In genomic region chr11:76768091-76769047, GRCh38 we compare ENCODE assay signal across 8 cellular contexts. TPM values are rescaled to one million over a fixed set of nuclear protein-coding genes. Genes with fewer than 3 reads are reported as not detected.
A peak's percentile ranks its signal among the peaks of the same experiment; 100 is the strongest.
DNase-seq lines count a peak whose midpoint lies in the region; ATAC-seq and TF ChIP-seq lines count a peak whose summit lies in the region.

No MANE protein-coding gene starts in this region.

- peaks cover 3% of the 10 kb centered on the region for H3K79me1 ChIP-seq in trophoblast cell (ENCODE audit: low read length)

- DNase-seq in AG10803 (ENCODE audit: low read depth) (peak; percentile 45), SJSA1 (ENCODE audit: low read depth in 1 of 2, low spot score in 2 of 2) (no peak), putamen (ENCODE audit: low spot score) (no peak), trophoblast cell (no peak)
- no peak for DNase-seq in stimulated activated CD4-positive, alpha-beta T cell treated with anti-CD3 and anti-CD28 coated beads, Interleukin-12 subunit alpha, Interleukin-12 subunit beta, amount 100 ng/mL, for 4 hours

- H3K27ac ChIP-seq in HUES6 (ENCODE audit: low read depth, low read length) (no peak overlapping the region; the same call in 1 of the 2 replicates), SJSA1 (peak overlapping the region; percentile 85), parathyroid adenoma (no peak overlapping the region), trophoblast cell (ENCODE audit: low read depth, low read length) (no peak overlapping the region)

- H2BK120ac ChIP-seq in trophoblast cell (ENCODE audit: insufficient read depth, low read length, poor library complexity) = no peak overlapping the region

- H2AFZ ChIP-seq in parathyroid adenoma = peak overlapping the region; percentile 11
- no peak overlapping the region for H2AFZ ChIP-seq in trophoblast cell (ENCODE audit: insufficient read depth, low read length, poor library complexity)

- no CpG with 5 or more reads among the region's 9 CpGs for WGBS in trophoblast cell (ENCODE audit: extremely low coverage, insufficient coverage, insufficient read length)

- H3K14ac ChIP-seq in trophoblast cell (ENCODE audit: low read length) = no peak overlapping the region

- ATAC-seq in esophagus mucosa = peak; percentile 28

- H3K9me3 ChIP-seq in HUES6 (ENCODE audit: control insufficient read depth, insufficient read depth, low read depth, low read length) (no peaks in the 10 kb centered on the region), SJSA1 (replicated peaks) (no peaks in the 10 kb centered on the region), parathyroid adenoma (ENCODE audit: control insufficient read depth, low read length) (no peaks in the 10 kb centered on the region), trophoblast cell (ENCODE audit: insufficient read depth, low read depth, low read length) (no peaks in the 10 kb centered on the region)

- TF ChIP-seq CTCF in AG10803 (conservative IDR thresholded peaks at IDR 0.05; ENCODE audit: low read length) (no peak), parathyroid adenoma (IDR thresholded peaks at IDR 0.05) (no peak)

- H3K9ac ChIP-seq in HUES6 (ENCODE audit: low read length) (peak overlapping the region; percentile 55), parathyroid adenoma (no peak overlapping the region), trophoblast cell (ENCODE audit: low read length) (no peak overlapping the region)

- H4K8ac ChIP-seq in trophoblast cell (ENCODE audit: low read depth, low read length) = no peak overlapping the region

- H3K27me3 ChIP-seq in HUES6 (ENCODE audit: control insufficient read depth, insufficient read depth, low read length) = no peaks in the 10 kb centered on the region
- H3K27me3 ChIP-seq in SJSA1 (replicated peaks) = no peaks in the 10 kb centered on the region
- no peaks in the 10 kb centered on the region for H3K27me3 ChIP-seq in parathyroid adenoma (ENCODE audit: control insufficient read depth, insufficient read depth, low read length)
- H3K27me3 ChIP-seq in trophoblast cell (ENCODE audit: insufficient read depth, low read length) = no peaks in the 10 kb centered on the region

- H3K23ac ChIP-seq in trophoblast cell (ENCODE audit: low read length) = no peak overlapping the region

- no peak overlapping the region for H3K18ac ChIP-seq in trophoblast cell (ENCODE audit: low read length)

- H3K4ac ChIP-seq in trophoblast cell (ENCODE audit: low read depth, low read length) = no peak overlapping the region

- no peaks in the 10 kb centered on the region for H3K36me3 ChIP-seq in HUES6 (ENCODE audit: control insufficient read depth, insufficient read depth, low read length)
- H3K36me3 ChIP-seq in SJSA1 = no peaks in the 10 kb centered on the region
- no peaks in the 10 kb centered on the region for H3K36me3 ChIP-seq in parathyroid adenoma (ENCODE audit: control insufficient read depth, insufficient read depth, low read length)
- no peaks in the 10 kb centered on the region for H3K36me3 ChIP-seq in trophoblast cell (ENCODE audit: control insufficient read depth in 1 of 2, insufficient read depth in 2 of 2, low read length in 2 of 2)

- H3K4me3 ChIP-seq in AG10803 (ENCODE audit: low read length) (no peak overlapping the region), HUES6 (ENCODE audit: low read depth, low read length) (no peak overlapping the region), SJSA1 (no peak overlapping the region), parathyroid adenoma (ENCODE audit: low read depth, low read length) (no peak overlapping the region), trophoblast cell (ENCODE audit: low read depth, low read length) (no peak overlapping the region)

- H4K12ac ChIP-seq in trophoblast cell (ENCODE audit: low read depth, low read length) = no peak overlapping the region

- no peak overlapping the region for H2AK5ac ChIP-seq in trophoblast cell (ENCODE audit: low read length)

- no peaks in the 10 kb centered on the region for H3K79me2 ChIP-seq in parathyroid adenoma
- no peaks in the 10 kb centered on the region for H3K79me2 ChIP-seq in trophoblast cell (ENCODE audit: control insufficient read depth, insufficient read depth, low read length, poor library complexity)

- no peak overlapping the region for H4K91ac ChIP-seq in trophoblast cell (ENCODE audit: low read depth, low read length)

- no peak overlapping the region for H2BK12ac ChIP-seq in trophoblast cell (ENCODE audit: low read length)

- H3K4me1 ChIP-seq in HUES6 (ENCODE audit: control insufficient read depth, insufficient read depth, low read length) (peaks cover 60% of the 10 kb centered on the region), SJSA1 (replicated peaks) (peaks cover 63% of the 10 kb centered on the region), parathyroid adenoma (peaks cover 2% of the 10 kb centered on the region), trophoblast cell (ENCODE audit: control insufficient read depth in 1 of 2, insufficient read depth in 2 of 2, low read length in 2 of 2) (peaks cover 18 to 33% of the 10 kb centered on the region in 2 experiments)

- H2BK5ac ChIP-seq in trophoblast cell (ENCODE audit: low read depth, low read length, poor library complexity) = no peak overlapping the region

- H3K4me2 ChIP-seq in parathyroid adenoma (ENCODE audit: low read length) (no peak overlapping the region), trophoblast cell (ENCODE audit: low read length) (no peak overlapping the region)

RNA-seq across cellular contexts. Expression of gene TSKU, which starts 14.8 kb away (rescaled TPM):
- 19.5 and 19.8 TPM in 2 replicates for total RNA-seq in SJSA1 (2014; rRNA removed; shearing (Covaris generic))
- total RNA-seq in esophagus mucosa = 50.7 TPM
- 34.0 and 35.3 TPM in 2 replicates for polyA plus RNA-seq in trophoblast cell (2013)
